In genomic region chr11:6443269-6444003, GRCh38 we compare ENCODE assay signal across 8 cellular contexts. TPM values are rescaled to one million over a fixed set of nuclear protein-coding genes. Genes with fewer than 3 reads are reported as not detected.
DNase-seq lines count a peak whose midpoint lies in the region; ATAC-seq and TF ChIP-seq lines count a peak whose summit lies in the region.

No MANE protein-coding gene starts in this region.

- H3K4me1 Mint-ChIP-seq in progenitor cell of endocrine pancreas (ENCODE audit: low read depth) = peaks cover 10% of the 10 kb centered on the region

- H3K27ac Mint-ChIP-seq in progenitor cell of endocrine pancreas = no peak overlapping the region

- peaks cover 5% of the 10 kb centered on the region for H3K27me3 Mint-ChIP-seq in progenitor cell of endocrine pancreas

- TF ChIP-seq CTCF in progenitor cell of endocrine pancreas (IDR thresholded peaks at IDR 0.05; ENCODE audit: unreplicated experiment) = peak; percentile 74

- no peaks in the 10 kb centered on the region for H3K9me3 Mint-ChIP-seq in progenitor cell of endocrine pancreas (ENCODE audit: low read depth)

- no peak overlapping the region for H3K4me3 Mint-ChIP-seq in progenitor cell of endocrine pancreas (ENCODE audit: low read depth)

- no peaks in the 10 kb centered on the region for H3K36me3 Mint-ChIP-seq in progenitor cell of endocrine pancreas (ENCODE audit: insufficient read depth)

- ATAC-seq in GM19043 (IDR thresholded peaks at IDR 0.05; ENCODE audit: low read depth, unreplicated experiment) = peak; percentile 77
- ATAC-seq in HG03342 (IDR thresholded peaks at IDR 0.05; ENCODE audit: unreplicated experiment) = peak; percentile 78

- peak in 12 of 14 donors; percentile 13 to 62 (median 29) for DNase-seq in C1 segment of cervical spinal cord (lab: John Stamatoyannopoulos, UW)
- peak; percentile 41 for DNase-seq in RPMI8226
- peak; percentile 82 for DNase-seq in activated effector memory CD4-positive, alpha-beta T cell treated with anti-CD3 and anti-CD28 coated beads, Interleukin-2, amount 50 U/mL, for 16 hours
- peak; percentile 52 for DNase-seq in glomerular visceral epithelial cell (ENCODE audit: extremely low spot score)
- DNase-seq in progenitor cell of endocrine pancreas (ENCODE audit: low spot score, unreplicated experiment) = no peak
- DNase-seq in NCI-H510A treated with DMSO at 0.1 percent for 48 hours (lab: John Stamatoyannopoulos, UW) = no peak

RNA-seq across cellular contexts. Expression of gene HPX, which starts 2.6 kb away (rescaled TPM):
- total RNA-seq in progenitor cell of endocrine pancreas = 2.5 and 6.1 TPM in 2 replicates

RNA-seq across cellular contexts. Expression of gene APBB1, which starts 24.5 kb away (rescaled TPM):
- 64.2 and 71.4 TPM in 2 replicates for total RNA-seq in progenitor cell of endocrine pancreas

RNA-seq across cellular contexts. Expression of gene TRIM3, which starts 30.3 kb away (rescaled TPM):
- 18.5 and 22.6 TPM in 2 replicates for total RNA-seq in progenitor cell of endocrine pancreas

RNA-seq across cellular contexts. Expression of gene ARFIP2, which starts 37.7 kb away (rescaled TPM):
- total RNA-seq in progenitor cell of endocrine pancreas = 77.0 and 78.1 TPM in 2 replicates

RNA-seq across cellular contexts. Expression of gene TIMM10B, which starts 37.9 kb away (rescaled TPM):
- 34.2 and 37.5 TPM in 2 replicates for total RNA-seq in progenitor cell of endocrine pancreas

Comparison
In these comparisons a context has a peak if more than half of its experiments do, and no peak if none do; other contexts are left out.
1. DNase-seq: peak in C1 segment of cervical spinal cord (12 of 14), RPMI8226 (single experiment), activated effector memory CD4-positive, alpha-beta T cell treated with anti-CD3 and anti-CD28 coated beads, Interleukin-2, amount 50 U/mL, for 16 hours (single experiment) and glomerular visceral epithelial cell (single experiment); none in progenitor cell of endocrine pancreas (single experiment) and NCI-H510A treated with DMSO at 0.1 percent for 48 hours (single experiment).